In the genomic region with DNA sequence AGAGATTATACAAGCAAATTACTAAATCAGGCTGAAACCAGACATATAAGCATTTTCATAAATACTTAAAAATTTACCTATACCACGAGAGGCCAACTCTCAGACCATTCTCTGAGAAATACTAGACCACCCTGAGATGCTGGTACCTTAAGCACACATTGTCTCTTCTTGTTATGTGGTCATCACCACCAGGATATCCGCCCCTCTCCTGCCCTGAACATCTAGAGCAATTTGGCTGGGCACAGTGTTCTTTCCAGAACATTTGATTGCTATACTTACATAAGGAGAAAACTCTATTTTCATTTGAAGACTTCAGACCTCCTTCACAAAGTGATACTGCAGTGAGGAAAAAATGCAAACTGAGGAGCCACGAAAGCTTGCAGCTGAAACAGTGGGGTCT, we compare ENCODE assay signal across 11 cellular contexts. TPM values are rescaled to one million over a fixed set of nuclear protein-coding genes. Genes with fewer than 3 reads are reported as not detected.
DNase-seq lines count a peak whose midpoint lies in the region; ATAC-seq and TF ChIP-seq lines count a peak whose summit lies in the region.
"Had no signal": no experiment of that assay in that cellular context is flagged by ENCODE, and none has a peak within 500 bp of the region (broad histone marks: within the 10 kb centered on the region; RNA-seq: fewer than 3 reads in every experiment).

No MANE protein-coding gene starts in this region.

- no peaks in the 10 kb centered on the region for H3K4me1 ChIP-seq in A673 (ENCODE audit: insufficient read depth, low read length, poor library complexity, severe bottlenecking)
- H3K4me1 ChIP-seq in smooth muscle cell (ENCODE audit: low read depth), result peaks cover 8% of the 10 kb centered on the region
- H3K4me1 ChIP-seq: gastrocnemius medialis had no signal

- CTCF ChIA-PET in A673 (lab: Charles Lee), result no interaction called here

- POLR2A ChIA-PET in A673 (lab: Charles Lee; ENCODE audit: low non-redundant PET), result no interaction called here

- H2AFZ ChIP-seq in smooth muscle cell (ENCODE audit: low read depth), result no peak overlapping the region

- no peaks in the 10 kb centered on the region for H4K20me1 ChIP-seq in smooth muscle cell (ENCODE audit: low read depth)

- H3K27ac ChIP-seq in A673 (ENCODE audit: low read depth, low read length, poor library complexity, severe bottlenecking) (no peak overlapping the region), smooth muscle cell (ENCODE audit: low read depth) (no peak overlapping the region)
- H3K27ac ChIP-seq: gastrocnemius medialis had no signal

- intact Hi-C loops in A673 (cut with micrococcal nuclease; ENCODE audit: unreplicated experiment), result no loop called here

- ATAC-seq in GM18870 (IDR thresholded peaks at IDR 0.05; ENCODE audit: unreplicated experiment) (peak; percentile 31), GM21717 (IDR thresholded peaks at IDR 0.05; ENCODE audit: unreplicated experiment) (peak; percentile 26), HG03378 (IDR thresholded peaks at IDR 0.05; ENCODE audit: unreplicated experiment) (peak; percentile 20)
- ATAC-seq: gastrocnemius medialis had no signal

- H3F3A ChIP-seq in smooth muscle cell (ENCODE audit: low read depth), result no peaks in the 10 kb centered on the region

- BruUV-seq in A673 (replicated peaks; lab: Mats Ljungman, UMichigan), result no TSS peak

- no peak overlapping the region for H3K4me2 ChIP-seq in smooth muscle cell

- DNase-seq in germinal center (ENCODE audit: low spot score) (peak; percentile 23), A673 (ENCODE audit: low spot score) (no peak), NCI-H146 (lab: John Stamatoyannopoulos, UW) (no peak), COLO829 (ENCODE audit: low spot score) (no peak), smooth muscle cell (lab: John Stamatoyannopoulos, UW; ENCODE audit: unreplicated experiment) (no peak)
- DNase-seq: gastrocnemius medialis, GF-D8, NCI-H526 treated with DMSO at 0.1 percent for 48 hours had no signal

- H3K9me3 ChIP-seq in A673 (ENCODE audit: low read depth, low read length, poor library complexity, severe bottlenecking) (no peaks in the 10 kb centered on the region), smooth muscle cell (replicated peaks; ENCODE audit: low read depth) (no peaks in the 10 kb centered on the region)
- H3K9me3 ChIP-seq: gastrocnemius medialis had no signal

- TF ChIP-seq CTCF in A673 (conservative IDR thresholded peaks at IDR 0.05; ENCODE audit: low read depth, low read length) (no peak), smooth muscle cell (IDR thresholded peaks at IDR 0.05; ENCODE audit: borderline replicate concordance, insufficient read depth, poor library complexity, severe bottlenecking) (no peak)

- H3K9ac ChIP-seq in smooth muscle cell (ENCODE audit: low read depth), result no peak overlapping the region

- H3K4me3 ChIP-seq in A673 (ENCODE audit: low read depth, low read length, poor library complexity, severe bottlenecking), result no peak overlapping the region
- no peak overlapping the region for H3K4me3 ChIP-seq in smooth muscle cell
- H3K4me3 ChIP-seq: gastrocnemius medialis had no signal

- 95% methylated on average over 3 of the region's 3 CpGs for WGBS in smooth muscle cell (ENCODE audit: low lambda C conversion rate)

- H3K27me3 ChIP-seq in A673 (replicated peaks; ENCODE audit: insufficient read depth, low read depth, low read length, poor library complexity) (no peaks in the 10 kb centered on the region), smooth muscle cell (ENCODE audit: low read depth) (no peaks in the 10 kb centered on the region)
- H3K27me3 ChIP-seq: gastrocnemius medialis had no signal

- no peaks in the 10 kb centered on the region for H3K79me2 ChIP-seq in smooth muscle cell (ENCODE audit: low read depth)

- H3K36me3 ChIP-seq in A673 (ENCODE audit: insufficient read depth, low read length, poor library complexity, severe bottlenecking) (no peaks in the 10 kb centered on the region), smooth muscle cell (ENCODE audit: low read depth) (no peaks in the 10 kb centered on the region)
- H3K36me3 ChIP-seq: gastrocnemius medialis had no signal

RNA-seq across cellular contexts. Expression of a gene that starts 36.2 kb away (rescaled TPM):
- total RNA-seq in A673 (2021), result 0.17 TPM in 1 of 2 replicates, not detected in the other
- 78.2 and 104 TPM in 2 replicates for total RNA-seq in smooth muscle cell
- 49.7 and 56.8 TPM in 2 replicates for polyA plus RNA-seq in smooth muscle cell

Comparison
In these comparisons a context has a peak if more than half of its experiments do, and no peak if none do; other contexts are left out.
1. RNA of a gene that starts 36.2 kb away (total RNA-seq): 78.2 to 104 TPM in smooth muscle cell; 0.17 TPM in A673; every median in the first group is over 10 times any median in the second.
2. Peak in every context shown above with its lines, with median percentiles within 50 percentile points of each other: ATAC-seq.